1 cellular context compared by ENCODE assay signal in genomic region chr4:1522606-1523005, GRCh38.
TF ChIP-seq lines count a peak whose summit lies in the region.

No MANE protein-coding gene starts in this region.

TF ChIP-seq in H1, 55 proteins besides CTCF, POLR2A, EP300 and RAD21 (continued from another document):
- TF ChIP-seq MAX (IDR thresholded peaks at IDR 0.05) (no peak), MAFK (IDR thresholded peaks at IDR 0.05; ENCODE audit: low read depth, low read length) (no peak)
